In genomic region chr3:159861369-159861987, GRCh38 we compare ENCODE assay signal across 9 cellular contexts. TPM values are rescaled to one million over a fixed set of nuclear protein-coding genes. Genes with fewer than 3 reads are reported as not detected.
DNase-seq lines count a peak whose midpoint lies in the region; ATAC-seq and TF ChIP-seq lines count a peak whose summit lies in the region.
"Had no signal": no experiment of that assay in that cellular context is flagged by ENCODE, and none has a peak within 500 bp of the region (broad histone marks: within the 10 kb centered on the region; RNA-seq: fewer than 3 reads in every experiment).

No MANE protein-coding gene starts in this region.

- intact Hi-C loops in esophagus muscularis mucosa (cut with DNase I), result no loop called here

- peaks cover 76 to 97% (median 96%) of the 10 kb centered on the region in 4 donors for H3K4me1 ChIP-seq in esophagus muscularis mucosa

- DNase-seq in esophagus muscularis mucosa (ENCODE audit: extremely low spot score) (peak; percentile 50), superior temporal gyrus (ENCODE audit: extremely low spot score) (no peak), NK-92 (lab: John Stamatoyannopoulos, UW; ENCODE audit: unreplicated experiment) (no peak), SKM-1 treated with dmso at 0.1 percent for 144 hours (lab: John Stamatoyannopoulos, UW; ENCODE audit: unreplicated experiment) (no peak), NCI-H1105 (lab: John Stamatoyannopoulos, UW) (no peak)
- DNase-seq: T-helper 9 cell had no signal

- no peaks in the 10 kb centered on the region for H3K27me3 ChIP-seq in esophagus muscularis mucosa

- peak overlapping the region in 1 of 4 donors; percentile 50 for H3K27ac ChIP-seq in esophagus muscularis mucosa (replicated peaks in 1 of 4)

- peak; percentile 75 for ATAC-seq in GM21360 (IDR thresholded peaks at IDR 0.05; ENCODE audit: unreplicated experiment)
- ATAC-seq in HG03159 (IDR thresholded peaks at IDR 0.05; ENCODE audit: unreplicated experiment), result peak; percentile 73

- 88% methylated on average over 2 of the region's 4 CpGs for WGBS in esophagus muscularis mucosa

- no peak for TF ChIP-seq EP300 in esophagus muscularis mucosa (IDR thresholded peaks at IDR 0.05)

- H3K9me3 ChIP-seq in esophagus muscularis mucosa, result no peaks in the 10 kb centered on the region

- no peak for TF ChIP-seq POLR2A in esophagus muscularis mucosa (IDR thresholded peaks at IDR 0.05; ENCODE audit: low read depth)

- no peaks in the 10 kb centered on the region for H3K36me3 ChIP-seq in esophagus muscularis mucosa

- no peak for TF ChIP-seq CTCF in esophagus muscularis mucosa (IDR thresholded peaks at IDR 0.05)

- H3K4me3 ChIP-seq in GM08714 (ENCODE audit: low read length) (peak overlapping the region; percentile 13; the same call in 1 of the 2 replicates), esophagus muscularis mucosa (no peak overlapping the region)

RNA-seq across cellular contexts. Expression of gene SCHIP1, which starts 21.8 kb away (rescaled TPM):
- 10 to 100 TPM; 10.8 to 23.5 (median 14.3) TPM for total RNA-seq in esophagus muscularis mucosa
